In the genomic region with DNA sequence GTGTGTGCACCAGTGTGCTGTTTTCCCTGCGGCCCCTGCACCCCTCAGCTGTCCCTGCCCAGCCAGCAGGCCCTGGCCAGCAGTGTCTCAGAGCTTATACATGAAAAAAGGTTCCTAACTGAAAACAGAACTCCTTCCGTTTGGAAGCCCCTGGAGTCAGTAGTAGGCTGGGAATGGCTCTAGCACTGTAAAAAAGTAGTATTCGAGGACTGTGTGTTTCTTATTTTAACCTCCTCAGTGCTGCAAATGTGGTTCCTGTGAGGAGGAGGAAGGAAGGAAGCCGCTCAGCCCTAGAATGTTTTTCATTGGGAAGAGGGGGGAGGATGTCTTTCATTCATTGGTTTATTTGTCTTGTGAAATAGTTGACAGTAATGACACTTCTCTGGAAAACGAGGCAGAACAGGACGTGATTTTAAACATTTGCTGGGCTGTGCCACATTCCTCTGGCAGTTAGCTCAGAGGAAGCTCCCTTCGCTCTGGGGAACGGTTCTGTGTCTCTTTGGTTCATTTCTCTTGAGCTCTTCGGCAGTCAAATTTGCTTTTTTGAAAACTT, we compare ENCODE assay signal across 8 cellular contexts.
DNase-seq lines count a peak whose midpoint lies in the region; ATAC-seq, FAIRE-seq and TF ChIP-seq lines count a peak whose summit lies in the region.

No MANE protein-coding gene starts in this region.

- no peaks in the 10 kb centered on the region for H4K20me1 ChIP-seq in KMS-11 (ENCODE audit: insufficient read depth)

- no peaks in the 10 kb centered on the region for H3K27me3 Mint-ChIP-seq in activated T-helper 2 cell treated with anti-CD3 and anti-CD28 coated beads, Interferon-gamma antibody, Interleukin-2, Interleukin-4, amounts not matched to agents 10 μg/mL and 5 μg/mL and 100 μg/mL, durations not matched to agents 14 hours and 24 hours and 36 hours (ENCODE audit: low read depth)
- peaks cover 10% of the 10 kb centered on the region for H3K27me3 Mint-ChIP-seq in glutamatergic neuron (ENCODE audit: unreplicated experiment)

- peak overlapping the region; percentile 4; the same call in 1 of the 2 replicates for H2AFZ ChIP-seq in KMS-11 (ENCODE audit: low read depth)

- no peaks in the 10 kb centered on the region for H3K27me3 ChIP-seq in KMS-11 (ENCODE audit: insufficient read depth, low read depth)
- H3K27me3 ChIP-seq in pancreas, result no peaks in the 10 kb centered on the region

- peaks cover 50% of the 10 kb centered on the region for H3K4me1 ChIP-seq in KMS-11 (ENCODE audit: low read depth, poor library complexity, severe bottlenecking)
- H3K4me1 ChIP-seq in pancreas, result peaks cover 4 to 35% (median 20%) of the 10 kb centered on the region in 3 donors

- peak overlapping the region; percentile 98 for H3K27ac ChIP-seq in KMS-11
- H3K27ac ChIP-seq in pancreas, result peak overlapping the region; percentile 96 to 99 (median 98)

- peak overlapping the region; percentile 98 for H3K9ac ChIP-seq in KMS-11

- no peaks in the 10 kb centered on the region for H3K9me3 Mint-ChIP-seq in activated T-helper 2 cell treated with anti-CD3 and anti-CD28 coated beads, Interferon-gamma antibody, Interleukin-2, Interleukin-4, amounts not matched to agents 10 μg/mL and 5 μg/mL and 100 μg/mL, durations not matched to agents 14 hours and 24 hours and 36 hours
- H3K9me3 Mint-ChIP-seq in glutamatergic neuron (ENCODE audit: unreplicated experiment), result peaks cover 18% of the 10 kb centered on the region

- no peaks in the 10 kb centered on the region; the same call in 1 of the 2 replicates for H3K36me3 ChIP-seq in KMS-11 (ENCODE audit: insufficient read depth)
- H3K36me3 ChIP-seq in pancreas, result no peaks in the 10 kb centered on the region

- TF ChIP-seq CTCF in KMS-11 (conservative IDR thresholded peaks at IDR 0.05; ENCODE audit: low read depth, low read length) (no peak), glutamatergic neuron (IDR thresholded peaks at IDR 0.05; ENCODE audit: partially characterized antibody, unreplicated experiment) (no peak), pancreas (IDR thresholded peaks at IDR 0.05) (no peak)

- no peak for FAIRE-seq in pancreas (lab: Jason Lieb, UNC)

- H3K4me2 ChIP-seq in KMS-11, result peak overlapping the region; percentile 92

- WGBS in pancreas, 2 donors, result 1 to 2% methylated on average over 9 of the region's 9 CpGs

- intact Hi-C loops in activated T-helper 2 cell treated with anti-CD3 and anti-CD28 coated beads, Interferon-gamma antibody, Interleukin-2, Interleukin-4, amounts not matched to agents 10 μg/mL and 5 μg/mL and 100 μg/mL, durations not matched to agents 14 hours and 24 hours and 36 hours (cut with micrococcal nuclease), result loop anchor here (1.0 to 10.0 kb wide), 7 partner anchors 12 to 595 kb away; a partner anchor contains a TSS
- intact Hi-C loops in pancreas (cut with DNase I), result no loop called here

- peaks cover 17% of the 10 kb centered on the region for H3K36me3 Mint-ChIP-seq in activated T-helper 2 cell treated with anti-CD3 and anti-CD28 coated beads, Interferon-gamma antibody, Interleukin-2, Interleukin-4, amounts not matched to agents 10 μg/mL and 5 μg/mL and 100 μg/mL, durations not matched to agents 14 hours and 24 hours and 36 hours (ENCODE audit: low read depth)
- H3K36me3 Mint-ChIP-seq in glutamatergic neuron (ENCODE audit: unreplicated experiment), result no peaks in the 10 kb centered on the region

- no peaks in the 10 kb centered on the region for H3K9me3 ChIP-seq in pancreas

- peak overlapping the region; percentile 88 for H3K27ac Mint-ChIP-seq in activated T-helper 2 cell treated with anti-CD3 and anti-CD28 coated beads, Interferon-gamma antibody, Interleukin-2, Interleukin-4, amounts not matched to agents 10 μg/mL and 5 μg/mL and 100 μg/mL, durations not matched to agents 14 hours and 24 hours and 36 hours
- H3K27ac Mint-ChIP-seq in glutamatergic neuron (ENCODE audit: unreplicated experiment), result peak overlapping the region; percentile 34

- peak; percentile 91 for DNase-seq in EL
- no peak for DNase-seq in activated T-helper 2 cell treated with anti-CD3 and anti-CD28 coated beads, Interferon-gamma antibody, Interleukin-2, Interleukin-4, amounts not matched to agents 10 μg/mL and 5 μg/mL and 100 μg/mL, durations not matched to agents 14 hours and 24 hours and 36 hours (ENCODE audit: low spot score)
- DNase-seq in glutamatergic neuron, result peak; percentile 19
- DNase-seq in pancreas, result peak in 1 of 6 donors; percentile 43
- no peak for DNase-seq in NCI-H1105 treated with DMSO at 0.1 percent for 48 hours (lab: John Stamatoyannopoulos, UW)
- no peak for DNase-seq in OCI-M1 (lab: John Stamatoyannopoulos, UW)

- ATAC-seq in pancreas (peak; percentile 16 to 44 (median 29)), GM18861 (IDR thresholded peaks at IDR 0.05; ENCODE audit: unreplicated experiment) (no peak)

- peak overlapping the region; percentile 90 for H3K4me3 Mint-ChIP-seq in activated T-helper 2 cell treated with anti-CD3 and anti-CD28 coated beads, Interferon-gamma antibody, Interleukin-2, Interleukin-4, amounts not matched to agents 10 μg/mL and 5 μg/mL and 100 μg/mL, durations not matched to agents 14 hours and 24 hours and 36 hours (ENCODE audit: low read depth)
- H3K4me3 Mint-ChIP-seq in glutamatergic neuron (ENCODE audit: unreplicated experiment), result peak overlapping the region; percentile 88

- H3K4me1 Mint-ChIP-seq in activated T-helper 2 cell treated with anti-CD3 and anti-CD28 coated beads, Interferon-gamma antibody, Interleukin-2, Interleukin-4, amounts not matched to agents 10 μg/mL and 5 μg/mL and 100 μg/mL, durations not matched to agents 14 hours and 24 hours and 36 hours (ENCODE audit: low read depth), result peaks cover 56% of the 10 kb centered on the region
- H3K4me1 Mint-ChIP-seq in glutamatergic neuron (ENCODE audit: low read depth, unreplicated experiment), result peaks cover 45% of the 10 kb centered on the region

- H3K4me3 ChIP-seq in KMS-11 (IDR thresholded peaks at IDR 0.05; ENCODE audit: insufficient read depth, low read depth, low read length) (peak overlapping the region; percentile 86), pancreas (peak overlapping the region; percentile 42 to 72 (median 58))

- H3K79me2 ChIP-seq in KMS-11 (ENCODE audit: insufficient read depth, low read depth), result peaks cover 73% of the 10 kb centered on the region

Comparison
In these comparisons a context has a peak if more than half of its experiments do, and no peak if none do; other contexts are left out.
1. DNase-seq: peak in EL (single experiment) and glutamatergic neuron (single experiment); none in activated T-helper 2 cell treated with anti-CD3 and anti-CD28 coated beads, Interferon-gamma antibody, Interleukin-2, Interleukin-4, amounts not matched to agents 10 μg/mL and 5 μg/mL and 100 μg/mL, durations not matched to agents 14 hours and 24 hours and 36 hours (single experiment), NCI-H1105 treated with DMSO at 0.1 percent for 48 hours (single experiment) and OCI-M1 (single experiment).